8 cellular contexts compared by ENCODE assay signal in genomic region chr11:67353317-67354313, GRCh38. TPM values are rescaled to one million over a fixed set of nuclear protein-coding genes. Genes with fewer than 3 reads are reported as not detected.
DNase-seq lines count a peak whose midpoint lies in the region; ATAC-seq and TF ChIP-seq lines count a peak whose summit lies in the region.

Gene POLD4, minus strand, starts transcription at chr11:67353546. Its CDS starts 147 bp downstream, at chr11:67353399.

- no peak for TF ChIP-seq CTCF in kidney epithelial cell (IDR thresholded peaks at IDR 0.05; ENCODE audit: insufficient read depth, low read length, poor library complexity, severe bottlenecking)

- peak within 1 kb of the TSS; percentile 54 for H3K4me3 ChIP-seq in kidney epithelial cell (ENCODE audit: low read depth, low read length)

- peak; percentile 80 for ATAC-seq in HG03439 (IDR thresholded peaks at IDR 0.05; ENCODE audit: unreplicated experiment)

- H3K36me3 ChIP-seq in kidney epithelial cell (ENCODE audit: control insufficient read depth, insufficient read depth, low read length), result no peaks in the 10 kb centered on the region

- no peaks in the 10 kb centered on the region for H3K27me3 ChIP-seq in kidney epithelial cell (ENCODE audit: control insufficient read depth, insufficient read depth, low read length)

- DNase-seq in Ammon's horn (ENCODE audit: low spot score), result peak; percentile 98
- peak; percentile 94 for DNase-seq in GM19238 (ENCODE audit: insufficient read length, low spot score)
- DNase-seq in NCI-H510A (lab: John Stamatoyannopoulos, UW), result peak; percentile 97
- DNase-seq in activated CD4-positive, alpha-beta T cell treated with anti-CD3 and anti-CD28 coated beads for 1 hour, result peak; percentile 92
- peak; percentile 50 to 86 for DNase-seq in cerebellar nuclear complex (lab: John Stamatoyannopoulos, UW)
- peak; percentile 83 for DNase-seq in kidney epithelial cell (ENCODE audit: low read depth)
- peak; percentile 99 for DNase-seq in stimulated activated CD4-positive, alpha-beta T cell treated with anti-CD3 and anti-CD28 coated beads, Interleukin-15, amount 100 ng/mL, for 24 hours

RNA-seq across cellular contexts. Expression of gene POLD4, which starts in this region (rescaled TPM):
- 70.7 and 75.5 TPM in 2 replicates for total RNA-seq in kidney epithelial cell

Comparison
In these comparisons a context has a peak if more than half of its experiments do, and no peak if none do; other contexts are left out.
1. Peak in every context shown above with its lines: DNase-seq, ATAC-seq and H3K4me3 ChIP-seq.